15 cellular contexts compared by ENCODE assay signal in the genomic region with DNA sequence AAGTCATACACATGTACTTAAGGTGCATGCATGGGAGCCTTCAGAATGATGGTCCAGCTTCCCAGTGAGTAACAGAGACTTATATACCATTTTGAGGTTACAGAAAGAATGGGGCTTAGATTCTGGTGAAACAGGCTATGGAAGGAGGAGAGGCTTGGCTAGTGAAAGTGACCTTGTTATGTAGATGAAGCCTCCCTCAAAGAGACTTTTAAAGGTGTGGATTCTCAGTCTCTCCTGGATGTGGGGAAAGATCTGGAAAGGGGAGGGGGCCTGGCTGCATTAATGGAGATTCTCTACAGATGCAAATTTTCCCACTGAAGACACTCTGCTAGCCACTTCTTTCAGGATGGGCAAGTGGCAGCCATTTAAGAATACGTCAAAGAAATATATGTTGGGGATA. TPM values are rescaled to one million over a fixed set of nuclear protein-coding genes. Genes with fewer than 3 reads are reported as not detected.
A peak's percentile ranks its signal among the peaks of the same experiment; 100 is the strongest.
DNase-seq lines count a peak whose midpoint lies in the region; ATAC-seq and TF ChIP-seq lines count a peak whose summit lies in the region.
"Had no signal": no experiment of that assay in that cellular context is flagged by ENCODE, and none has a peak within 500 bp of the region (broad histone marks: within the 10 kb centered on the region; RNA-seq: fewer than 3 reads in every experiment).

No MANE protein-coding gene starts in this region.

- POLR2A ChIA-PET in PC-3 (lab: Charles Lee; ENCODE audit: unreplicated experiment), result no interaction called here

- no peak for ATAC-seq in stimulated activated naive CD8-positive, alpha-beta T cell treated with anti-CD3 and anti-CD28 coated beads, Interleukin-15, Interleukin-2, amounts not matched to agents 100 U/mL and 50 U/mL, for 24 hours
- no peak for ATAC-seq in stimulated activated effector memory CD8-positive, alpha-beta T cell treated with anti-CD3 and anti-CD28 coated beads, Interleukin-12 subunit alpha, Interleukin-12 subunit beta, amount 100 ng/mL, for 72 hours
- ATAC-seq in PC-3, result no peak

- no peak for DNase-seq in stimulated activated naive CD8-positive, alpha-beta T cell treated with anti-CD3 and anti-CD28 coated beads, Interleukin-15, Interleukin-2, amounts not matched to agents 100 U/mL and 50 U/mL, for 24 hours
- DNase-seq in esophagus muscularis mucosa (ENCODE audit: extremely low spot score), result no peak
- DNase-seq in neuronal stem cell (ENCODE audit: low spot score), result no peak
- DNase-seq in COLO829 (ENCODE audit: low spot score), result no peak
- DNase-seq in stimulated activated effector memory CD8-positive, alpha-beta T cell treated with anti-CD3 and anti-CD28 coated beads, Interleukin-12 subunit alpha, Interleukin-12 subunit beta, amount 100 ng/mL, for 72 hours (ENCODE audit: low spot score in 2 of 2), result no peak
- no peak for DNase-seq in SIG-M5 (lab: John Stamatoyannopoulos, UW)
- DNase-seq in PC-3, result no peak
- DNase-seq: GOT3, NCI-H1092 treated with DMSO at 0.1 percent for 48 hours, NCI-H446 treated with DMSO at 0.1 percent for 48 hours, trophoblast cell had no signal

- H3K9ac ChIP-seq in neuronal stem cell (ENCODE audit: low read depth, low read length, poor library complexity), result no peak overlapping the region
- H3K9ac ChIP-seq in PC-3 (ENCODE audit: low read length), result no peak overlapping the region

- TF ChIP-seq POLR2A in esophagus muscularis mucosa (IDR thresholded peaks at IDR 0.05; ENCODE audit: low read depth), result no peak

- peaks cover 76% of the 10 kb centered on the region for H3K4me1 Mint-ChIP-seq in stimulated activated naive CD8-positive, alpha-beta T cell treated with anti-CD3 and anti-CD28 coated beads, Interleukin-15, Interleukin-2, amounts not matched to agents 100 ng/mL and 50 ng/mL, for 24 hours (ENCODE audit: low read depth)
- peaks cover 59% of the 10 kb centered on the region for H3K4me1 Mint-ChIP-seq in stimulated activated effector memory CD8-positive, alpha-beta T cell treated with anti-CD3 and anti-CD28 coated beads, Interleukin-12 subunit alpha, Interleukin-12 subunit beta, amount 100 ng/mL, for 72 hours

- H3K4me3 Mint-ChIP-seq in stimulated activated naive CD8-positive, alpha-beta T cell treated with anti-CD3 and anti-CD28 coated beads, Interleukin-15, Interleukin-2, amounts not matched to agents 100 ng/mL and 50 ng/mL, for 24 hours, result no peak overlapping the region
- H3K4me3 Mint-ChIP-seq in stimulated activated effector memory CD8-positive, alpha-beta T cell treated with anti-CD3 and anti-CD28 coated beads, Interleukin-12 subunit alpha, Interleukin-12 subunit beta, amount 100 ng/mL, for 72 hours, result no peak overlapping the region

- H3K27me3 ChIP-seq in esophagus muscularis mucosa (no peaks in the 10 kb centered on the region), neuronal stem cell (ENCODE audit: control insufficient read depth in 3 of 3, insufficient read depth in 3 of 3, low read depth in 1 of 3, low read length in 3 of 3) (peaks cover 0 to 2% (median 0%) of the 10 kb centered on the region in 3 experiments), PC-3 (ENCODE audit: low read length) (no peaks in the 10 kb centered on the region)
- H3K27me3 ChIP-seq: adrenal gland had no signal

- H3K36me3 ChIP-seq in esophagus muscularis mucosa, result peaks cover 0 to 6% (median 4%) of the 10 kb centered on the region in 4 donors
- peaks cover 0 to 2% of the 10 kb centered on the region in 2 donors for H3K36me3 ChIP-seq in neuronal stem cell (replicated peaks in 1 of 2; ENCODE audit: control insufficient read depth in 2 of 2, insufficient read depth in 2 of 2, low read length in 2 of 2)
- H3K36me3 ChIP-seq in PC-3 (ENCODE audit: low read depth, low read length), result no peaks in the 10 kb centered on the region
- H3K36me3 ChIP-seq: adrenal gland had no signal

- H3K4me3 ChIP-seq in esophagus muscularis mucosa (no peak overlapping the region), neuronal stem cell (ENCODE audit: low read length in 2 of 2) (no peak overlapping the region), PC-3 (ENCODE audit: low read length) (no peak overlapping the region)
- H3K4me3 ChIP-seq: adrenal gland had no signal

- H4K91ac ChIP-seq in neuronal stem cell (ENCODE audit: low read depth, low read length, poor library complexity), result no peak overlapping the region

- peak overlapping the region; percentile 27 for H3K27ac Mint-ChIP-seq in stimulated activated naive CD8-positive, alpha-beta T cell treated with anti-CD3 and anti-CD28 coated beads, Interleukin-15, Interleukin-2, amounts not matched to agents 100 ng/mL and 50 ng/mL, for 24 hours
- no peak overlapping the region for H3K27ac Mint-ChIP-seq in stimulated activated effector memory CD8-positive, alpha-beta T cell treated with anti-CD3 and anti-CD28 coated beads, Interleukin-12 subunit alpha, Interleukin-12 subunit beta, amount 100 ng/mL, for 72 hours

- no peaks in the 10 kb centered on the region for H3K9me2 ChIP-seq in PC-3 (replicated peaks; ENCODE audit: low read length)

- H2BK15ac ChIP-seq in neuronal stem cell (ENCODE audit: low read length), result no peak overlapping the region

- H3K27ac ChIP-seq in esophagus muscularis mucosa (replicated peaks in 1 of 4) (peak overlapping the region; percentile 63 to 92 (median 88)), neuronal stem cell (replicated peaks; ENCODE audit: low read length) (peak overlapping the region; percentile 95), PC-3 (ENCODE audit: low read length) (no peak overlapping the region)

- H2BK120ac ChIP-seq in neuronal stem cell (ENCODE audit: low read depth, low read length), result no peak overlapping the region

- intact Hi-C loops in esophagus muscularis mucosa (cut with DNase I) (no loop called here), PC-3 (cut with micrococcal nuclease) (no loop called here)

- no peak overlapping the region for H3K4ac ChIP-seq in neuronal stem cell (ENCODE audit: low read length)

- H3K18ac ChIP-seq in neuronal stem cell (ENCODE audit: low read length), result no peak overlapping the region

- CTCF ChIA-PET in PC-3 (lab: Charles Lee), result no interaction called here

- BruUV-seq in PC-3 (replicated peaks; lab: Mats Ljungman, UMichigan), result no TSS peak

- no peak for TF ChIP-seq CTCF in esophagus muscularis mucosa (IDR thresholded peaks at IDR 0.05)
- TF ChIP-seq CTCF in PC-3 (conservative IDR thresholded peaks at IDR 0.05; ENCODE audit: low read depth, low read length), result no peak

- no peak overlapping the region for H3K23ac ChIP-seq in neuronal stem cell (ENCODE audit: low read depth, low read length, poor library complexity)

- H3K79me2 ChIP-seq in PC-3 (ENCODE audit: low read length), result no peaks in the 10 kb centered on the region

- H2AFZ ChIP-seq in neuronal stem cell (ENCODE audit: low read length) (peak overlapping the region; percentile 83), PC-3 (ENCODE audit: low read length) (no peak overlapping the region)

- H3K4me1 ChIP-seq in esophagus muscularis mucosa (peaks cover 72 to 97% (median 88%) of the 10 kb centered on the region in 4 donors), neuronal stem cell (ENCODE audit: control insufficient read depth in 2 of 2, insufficient read depth in 1 of 2, low read depth in 1 of 2, low read length in 2 of 2) (peaks cover 39% of the 10 kb centered on the region in 2 donors), PC-3 (ENCODE audit: insufficient read depth, low read length) (no peaks in the 10 kb centered on the region)

- 84% methylated on average over 1 of the region's 1 CpG for WGBS in esophagus muscularis mucosa
- WGBS in neuronal stem cell (ENCODE audit: extremely low coverage in 2 of 2, insufficient read length in 2 of 2, insufficient replicate concordance in 1 of 2), 2 donors, result no CpG with 5 or more reads among the region's 1 CpG

- H2BK12ac ChIP-seq in neuronal stem cell (ENCODE audit: low read length), result no peak overlapping the region

- no peak overlapping the region for H3K14ac ChIP-seq in neuronal stem cell (ENCODE audit: low read length)

- no peaks in the 10 kb centered on the region for H3K9me3 ChIP-seq in esophagus muscularis mucosa
- H3K9me3 ChIP-seq in neuronal stem cell (replicated peaks in 1 of 2; ENCODE audit: control insufficient read depth in 2 of 2, insufficient read depth in 1 of 2, low read depth in 1 of 2, low read length in 2 of 2), result no peaks in the 10 kb centered on the region
- no peaks in the 10 kb centered on the region for H3K9me3 ChIP-seq in PC-3 (ENCODE audit: low read length)
- H3K9me3 ChIP-seq: adrenal gland had no signal

- H3K9me3 Mint-ChIP-seq in stimulated activated naive CD8-positive, alpha-beta T cell treated with anti-CD3 and anti-CD28 coated beads, Interleukin-15, Interleukin-2, amounts not matched to agents 100 ng/mL and 50 ng/mL, for 24 hours, result no peaks in the 10 kb centered on the region
- no peaks in the 10 kb centered on the region for H3K9me3 Mint-ChIP-seq in stimulated activated effector memory CD8-positive, alpha-beta T cell treated with anti-CD3 and anti-CD28 coated beads, Interleukin-12 subunit alpha, Interleukin-12 subunit beta, amount 100 ng/mL, for 72 hours
- H3K9me3 Mint-ChIP-seq: memory B cell had no signal

- no peak for TF ChIP-seq EP300 in esophagus muscularis mucosa (IDR thresholded peaks at IDR 0.05)

- H3K4me2 ChIP-seq in neuronal stem cell (ENCODE audit: insufficient read depth, low read length, poor library complexity, severe bottlenecking) (no peak overlapping the region), PC-3 (ENCODE audit: low read length) (no peak overlapping the region)

- no peaks in the 10 kb centered on the region for H4K20me1 ChIP-seq in PC-3 (ENCODE audit: low read length)

- H3K27me3 Mint-ChIP-seq in stimulated activated naive CD8-positive, alpha-beta T cell treated with anti-CD3 and anti-CD28 coated beads, Interleukin-15, Interleukin-2, amounts not matched to agents 100 ng/mL and 50 ng/mL, for 24 hours, result no peaks in the 10 kb centered on the region
- H3K27me3 Mint-ChIP-seq: memory B cell had no signal

- no peak overlapping the region for H2AK5ac ChIP-seq in neuronal stem cell (ENCODE audit: low read depth, low read length)

- H3K79me1 ChIP-seq in neuronal stem cell (ENCODE audit: low read depth, low read length), result no peaks in the 10 kb centered on the region

- H2BK5ac ChIP-seq in neuronal stem cell (ENCODE audit: low read length), result peak overlapping the region; percentile 10

- H3K36me3 Mint-ChIP-seq in stimulated activated naive CD8-positive, alpha-beta T cell treated with anti-CD3 and anti-CD28 coated beads, Interleukin-15, Interleukin-2, amounts not matched to agents 100 ng/mL and 50 ng/mL, for 24 hours (ENCODE audit: low read depth), result no peaks in the 10 kb centered on the region
- no peaks in the 10 kb centered on the region for H3K36me3 Mint-ChIP-seq in stimulated activated effector memory CD8-positive, alpha-beta T cell treated with anti-CD3 and anti-CD28 coated beads, Interleukin-12 subunit alpha, Interleukin-12 subunit beta, amount 100 ng/mL, for 72 hours
- H3K36me3 Mint-ChIP-seq: memory B cell had no signal

- H3F3A ChIP-seq in PC-3 (ENCODE audit: low read length, unreplicated experiment), result no peaks in the 10 kb centered on the region

- H4K8ac ChIP-seq in neuronal stem cell (ENCODE audit: low read depth, low read length), result no peak overlapping the region

RNA-seq across cellular contexts. Expression of gene RASSF4, which starts 5.5 kb away (rescaled TPM):
- total RNA-seq in esophagus muscularis mucosa (10 to 100 TPM; 27.6 to 41.5 (median 32.7) TPM), PC-3 (2014; rRNA removed) (7.7 and 8.7 TPM in 2 replicates)
- polyA plus RNA-seq in neuronal stem cell (2013, experiment 1 of 2), result 13.0 TPM
- polyA plus RNA-seq in neuronal stem cell (2013, experiment 2 of 2), result 13.1 TPM

RNA-seq across cellular contexts. Expression of gene DEPP1, which starts 13.5 kb away (rescaled TPM):
- total RNA-seq in esophagus muscularis mucosa (100 to 1,000 TPM in 2 of 4 donors, 10 to 100 TPM in 2; 32.0 to 413 (median 126) TPM), PC-3 (2014; rRNA removed) (8.0 and 9.0 TPM in 2 replicates)
- 0.22 TPM for polyA plus RNA-seq in neuronal stem cell (2013, experiment 1 of 2)
- 0.26 TPM for polyA plus RNA-seq in neuronal stem cell (2013, experiment 2 of 2)

RNA-seq across cellular contexts. Expression of gene ZNF22, which starts 35.6 kb away (rescaled TPM):
- total RNA-seq in esophagus muscularis mucosa (10 to 100 TPM; 17.5 to 24.4 (median 19.5) TPM), PC-3 (2014; rRNA removed) (17.6 and 24.8 TPM in 2 replicates)
- 65.4 TPM for polyA plus RNA-seq in neuronal stem cell (2013, experiment 1 of 2)
- 66.3 TPM for polyA plus RNA-seq in neuronal stem cell (2013, experiment 2 of 2)

RNA-seq across cellular contexts. Expression of gene TMEM72, which starts 54.0 kb away (rescaled TPM):
- total RNA-seq in esophagus muscularis mucosa (not detected), PC-3 (2014; rRNA removed) (not detected in 2 replicates)
- polyA plus RNA-seq in neuronal stem cell (2013, experiment 1 of 2), result not detected
- polyA plus RNA-seq in neuronal stem cell (2013, experiment 2 of 2), result 0.03 TPM
- total RNA-seq: adrenal gland, glomerular endothelial cell had no signal
- polyA plus RNA-seq: adrenal gland had no signal
